In the genomic region with DNA sequence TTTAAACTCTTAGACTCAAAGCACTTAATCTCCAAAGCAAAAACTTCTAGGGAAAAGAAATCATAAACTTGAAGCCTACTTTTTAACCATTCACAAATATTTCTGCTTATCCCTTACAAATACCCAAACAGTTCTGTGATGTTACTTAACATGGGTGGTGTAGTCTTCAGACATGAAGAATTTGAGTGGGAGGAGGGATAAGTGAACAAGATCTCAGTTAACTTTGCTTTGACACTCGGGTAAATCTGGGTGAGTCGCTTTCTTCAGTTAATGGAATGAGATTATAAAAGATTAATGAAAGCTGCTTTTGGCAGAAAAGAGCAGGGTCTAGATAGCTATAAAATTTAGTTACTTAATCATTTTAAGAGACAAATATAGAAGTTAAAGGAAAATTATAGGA, we compare ENCODE assay signal across 35 cellular contexts. TPM values are rescaled to one million over a fixed set of nuclear protein-coding genes. Genes with fewer than 3 reads are reported as not detected.
"Had no signal": no experiment of that assay in that cellular context is flagged by ENCODE, and none has a peak within 500 bp of the region (broad histone marks: within the 10 kb centered on the region; RNA-seq: fewer than 3 reads in every experiment).

No MANE protein-coding gene starts in this region.

- H3K4me3 ChIP-seq: cardiac muscle cell, hepatocyte, sigmoid colon, testis had no signal

- FAIRE-seq: endothelial cell of umbilical vein, keratinocyte, TTC549, urothelium cell line had no signal

- H2AFZ ChIP-seq: hepatocyte had no signal

- H3K9me3 ChIP-seq: neutrophil, sigmoid colon, testis had no signal

- H3K36me3 ChIP-seq: cardiac muscle cell, neutrophil, sigmoid colon had no signal

- H3K27ac ChIP-seq: cardiac muscle cell, hepatocyte, neutrophil, sigmoid colon, testis had no signal

- H3K79me2 ChIP-seq: hepatocyte had no signal

- H3K4me1 ChIP-seq: sigmoid colon, testis had no signal

- H3K27me3 ChIP-seq: cardiac muscle cell, hepatocyte, neutrophil, sigmoid colon, testis had no signal

- H3K4me2 ChIP-seq: hepatocyte had no signal

- DNase-seq: activated CD4-positive, alpha-beta memory T cell treated with anti-CD3 and anti-CD28 coated beads, Interleukin-2, amount 10 ng/mL, durations not matched to agents 7 days and 5 days; activated CD4-positive, alpha-beta T cell treated with anti-CD3 and anti-CD28 coated beads for 1 hour; activated CD4-positive, alpha-beta T cell treated with anti-CD3 and anti-CD28 coated beads, Interleukin-2, amount 10 ng/mL, durations not matched to agents 7 days and 5 days; activated CD8-positive, alpha-beta memory T cell treated with anti-CD3 and anti-CD28 coated beads, Interleukin-2, amount 50 U/mL, for 48 hours; activated gamma-delta T cell treated with Interleukin-2 at 50 U/mL for 16 hours; activated naive CD4-positive, alpha-beta T cell treated with anti-CD3 and anti-CD28 coated beads, Interleukin-2, amount 50 U/mL, for 16 hours; activated naive CD8-positive, alpha-beta T cell treated with anti-CD3 and anti-CD28 coated beads, Interleukin-2, amount 50 U/mL, for 24 hours; activated T-cell treated with anti-CD3 and anti-CD28 coated beads, Interleukin-2, amount 50 U/mL, for 24 hours; aorta; cerebellar nuclear complex; cortex of kidney; glutamatergic neuron; left cardiac atrium; mammary epithelial cell; nephron progenitor cell; retina; sigmoid colon; stimulated activated CD4-positive, alpha-beta T cell treated with anti-CD3 and anti-CD28 coated beads, Interleukin-15, amount 100 ng/mL, for 24 hours; stimulated activated CD4-positive, alpha-beta T cell treated with anti-CD3 and anti-CD28 coated beads, Interleukin-2, amount 100 ng/mL, for 24 hours; stimulated activated naive CD4-positive, alpha-beta T cell; SW 1271; T-helper 9 cell; testis; trophoblast cell had no signal

RNA-seq across cellular contexts. Expression of gene RNF133, which starts 47.5 kb away (rescaled TPM):
- total RNA-seq: activated CD4-positive, alpha-beta memory T cell treated with anti-CD3 and anti-CD28 coated beads, Interleukin-2, amount 10 ng/mL, durations not matched to agents 7 days and 5 days; activated CD4-positive, alpha-beta T cell treated with anti-CD3 and anti-CD28 coated beads, Interleukin-2, amount 10 ng/mL, durations not matched to agents 7 days and 5 days; activated T-helper 17 cell treated with anti-CD3 and anti-CD28 coated beads, Interleukin-2, amount 50 U/mL, for 72 hours; osteocyte had no signal
- polyA plus RNA-seq: cardiac muscle cell, endothelial cell of umbilical vein, esophagus, keratinocyte, liver, mammary epithelial cell had no signal

RNA-seq across cellular contexts. Expression of gene RNF148, which starts 51.3 kb away (rescaled TPM):
- total RNA-seq: activated CD4-positive, alpha-beta memory T cell treated with anti-CD3 and anti-CD28 coated beads, Interleukin-2, amount 10 ng/mL, durations not matched to agents 7 days and 5 days; activated CD4-positive, alpha-beta T cell treated with anti-CD3 and anti-CD28 coated beads, Interleukin-2, amount 10 ng/mL, durations not matched to agents 7 days and 5 days; activated T-helper 17 cell treated with anti-CD3 and anti-CD28 coated beads, Interleukin-2, amount 50 U/mL, for 72 hours; osteocyte had no signal
- polyA plus RNA-seq: aorta, cardiac muscle cell, keratinocyte had no signal
